Comparison of ENCODE assay signal across 1 cellular context in the genomic region with DNA sequence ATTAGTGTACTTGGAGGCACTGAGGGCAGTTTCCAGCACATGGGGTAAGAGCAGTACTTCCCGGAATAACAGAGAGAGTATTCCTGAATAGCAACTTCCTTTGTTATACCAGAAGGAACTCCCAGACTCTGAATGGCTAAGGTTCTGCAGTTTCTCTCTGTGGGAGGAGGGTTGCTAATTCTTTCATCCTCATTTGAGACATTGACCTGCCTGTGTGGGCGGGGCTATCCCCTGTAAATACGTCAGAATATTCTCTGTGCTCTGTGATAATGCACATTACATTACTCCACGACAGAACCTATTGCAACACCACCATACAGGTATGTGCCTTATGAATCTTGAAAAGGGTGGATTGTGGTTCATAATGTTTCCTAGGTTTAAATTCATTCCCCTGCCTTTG.
TF ChIP-seq lines count a peak whose summit lies in the region.

No MANE protein-coding gene starts in this region.

TF ChIP-seq in IMR-90, 13 proteins besides CTCF, POLR2A, EP300 and RAD21 (continued from another document):
- 0 out of 2 replicates have a peak, but pooled peaks have one; percentile 26 for TF ChIP-seq CEBPB (IDR thresholded peaks at IDR 0.05; ENCODE audit: low read depth, low read length)
- no peak for TF ChIP-seq RFX5 (IDR thresholded peaks at IDR 0.05; ENCODE audit: low read depth, low read length)
